ENCODE assay signal across 12 cellular contexts in the genomic region with DNA sequence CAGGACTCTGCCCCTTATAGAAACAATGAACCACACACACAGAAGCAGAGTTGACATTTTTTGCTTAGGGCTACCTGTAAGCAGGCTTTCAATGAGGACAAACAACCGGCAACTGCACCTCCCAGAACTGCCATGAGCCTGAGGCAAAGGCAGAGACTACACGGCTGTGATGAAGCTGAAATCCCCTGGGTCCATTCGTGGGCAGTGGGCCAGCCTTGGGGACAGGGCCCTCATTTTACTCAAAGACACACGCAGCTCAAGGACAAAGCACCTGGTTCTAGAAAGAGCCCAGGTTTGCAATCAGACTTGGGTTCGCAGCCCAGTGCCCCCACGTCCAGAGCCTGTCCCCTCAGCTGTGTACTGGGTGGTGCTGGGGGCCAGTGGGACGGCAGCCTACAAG. TPM values are rescaled to one million over a fixed set of nuclear protein-coding genes. Genes with fewer than 3 reads are reported as not detected.
DNase-seq lines count a peak whose midpoint lies in the region; ATAC-seq, FAIRE-seq and TF ChIP-seq lines count a peak whose summit lies in the region.
"Had no signal": no experiment of that assay in that cellular context is flagged by ENCODE, and none has a peak within 500 bp of the region (broad histone marks: within the 10 kb centered on the region; RNA-seq: fewer than 3 reads in every experiment).

No MANE protein-coding gene starts in this region.

- H2AK5ac ChIP-seq in IMR-90 (ENCODE audit: low read depth, low read length), result no peak overlapping the region
- H2AK5ac ChIP-seq in H1 (ENCODE audit: low read depth, low read length), result no peak overlapping the region

- H3K9me1 ChIP-seq in IMR-90 (ENCODE audit: insufficient read depth, low read length), result no peaks in the 10 kb centered on the region

- POLR2A ChIA-PET in IMR-90 (lab: Charles Lee; ENCODE audit: unreplicated experiment) (no interaction called here), H1 (lab: Charles Lee; ENCODE audit: partially characterized antibody) (interaction anchor here (1.5 kb wide), 1 partner anchor 14 kb away, joined by 3 read pairs; no protein-coding TSS in a partner anchor)

- H3K4me2 ChIP-seq in BLaER1, result peak overlapping the region; percentile 76
- H3K4me2 ChIP-seq in IMR-90 (ENCODE audit: low read depth, low read length), result no peak overlapping the region; the same call in 1 of the 2 replicates
- no peak overlapping the region for H3K4me2 ChIP-seq in H1 (ENCODE audit: insufficient read depth in 1 of 2, low read depth in 2 of 2, low read length in 2 of 2)
- no peak overlapping the region for H3K4me2 ChIP-seq in neural progenitor cell

- H3K56ac ChIP-seq in IMR-90 (ENCODE audit: extremely low read depth, insufficient read depth, low read length), result no peak overlapping the region
- H3K56ac ChIP-seq in H1 (replicated peaks; ENCODE audit: insufficient read length, low read depth, low read length), result no peak overlapping the region

- H3K79me2 ChIP-seq in H1 (ENCODE audit: control insufficient read depth in 1 of 2, insufficient read depth in 2 of 2, low read length in 2 of 2) (peaks cover 0 to 28% of the 10 kb centered on the region in 2 experiments; a peak in 2 of 4 replicates), neural progenitor cell (ENCODE audit: low read depth) (peaks cover 71% of the 10 kb centered on the region)

- peak overlapping the region; percentile 75; the same call in 1 of the 2 replicates for H2BK12ac ChIP-seq in H1 (ENCODE audit: low read depth, low read length)

- no peak for FAIRE-seq in H1 (lab: Jason Lieb, UNC)

- 0 out of 2 replicates have a peak, but pooled peaks cover 2% of the 10 kb centered on the region for H3K23me2 ChIP-seq in H1 (ENCODE audit: low read depth, low read length)

- peaks cover 11% of the 10 kb centered on the region for H3F3A ChIP-seq in neural progenitor cell (ENCODE audit: low read depth)

- H3K9me3 Mint-ChIP-seq in neural progenitor cell, result peaks cover 18% of the 10 kb centered on the region
- H3K9me3 Mint-ChIP-seq in activated T-cell treated with anti-CD3 and anti-CD28 coated beads, Interleukin-2, amount 50 U/mL, for 24 hours, result peaks cover 15% of the 10 kb centered on the region

- TF ChIP-seq EP300 in H1 (IDR thresholded peaks at IDR 0.05; ENCODE audit: borderline replicate concordance in 1 of 2, low read depth in 2 of 2, low read length in 2 of 2), result no peak

- H4K8ac ChIP-seq in IMR-90 (ENCODE audit: low read depth in 2 of 2, low read length in 2 of 2) (no peak overlapping the region), H1 (ENCODE audit: extremely low read depth, insufficient read depth, low read length) (no peak overlapping the region)

- TF ChIP-seq POLR2A in IMR-90 (IDR thresholded peaks at IDR 0.05; ENCODE audit: low read depth, low read length) (no peak), H1 (IDR thresholded peaks at IDR 0.05; ENCODE audit: control extremely low read depth in 1 of 2, low read depth in 2 of 2, low read length in 2 of 2) (no peak)

- H2AFZ ChIP-seq in IMR-90 (replicated peaks; ENCODE audit: low read length, poor library complexity), result no peak overlapping the region
- H2AFZ ChIP-seq in H1 (ENCODE audit: low read length), result no peak overlapping the region
- no peak overlapping the region for H2AFZ ChIP-seq in neural progenitor cell (replicated peaks)

- H3K36me3 Mint-ChIP-seq in neural progenitor cell, result peaks cover 6% of the 10 kb centered on the region
- H3K36me3 Mint-ChIP-seq in activated T-cell treated with anti-CD3 and anti-CD28 coated beads, Interleukin-2, amount 50 U/mL, for 24 hours (ENCODE audit: low read depth), result no peaks in the 10 kb centered on the region

- H3K4ac ChIP-seq in IMR-90 (ENCODE audit: low read depth, low read length), result no peak overlapping the region
- H3K4ac ChIP-seq in H1 (replicated peaks; ENCODE audit: insufficient read length, low read depth, low read length), result no peak overlapping the region

- H3K27me3 Mint-ChIP-seq in neural progenitor cell (ENCODE audit: insufficient read depth, low read depth), result peaks cover 2% of the 10 kb centered on the region
- peaks cover 18% of the 10 kb centered on the region for H3K27me3 Mint-ChIP-seq in activated T-cell treated with anti-CD3 and anti-CD28 coated beads, Interleukin-2, amount 50 U/mL, for 24 hours
- H3K27me3 Mint-ChIP-seq: activated naive CD8-positive, alpha-beta T cell treated with anti-CD3 and anti-CD28 coated beads for 36 hours had no signal

- CTCF ChIA-PET in IMR-90 (lab: Yijun Ruan, JAX) (no interaction called here), H1 (lab: Charles Lee; ENCODE audit: partially characterized antibody) (no interaction called here)

- peaks cover 21% of the 10 kb centered on the region for H3K9me3 ChIP-seq in BLaER1
- no peaks in the 10 kb centered on the region for H3K9me3 ChIP-seq in IMR-90 (ENCODE audit: control insufficient read depth, insufficient read depth, low read length)
- H3K9me3 ChIP-seq in H1 (ENCODE audit: insufficient read depth in 2 of 2, low read depth in 1 of 2, low read length in 1 of 2), result no peaks in the 10 kb centered on the region; a peak in 1 of 4 replicates
- no peaks in the 10 kb centered on the region for H3K9me3 ChIP-seq in neural progenitor cell (ENCODE audit: low read depth)

- no peaks in the 10 kb centered on the region for H3K27me3 ChIP-seq in BLaER1
- no peaks in the 10 kb centered on the region; the same call in 1 of the 2 replicates for H3K27me3 ChIP-seq in IMR-90 (ENCODE audit: control insufficient read depth, insufficient read depth, low read length)
- H3K27me3 ChIP-seq in H1 (replicated peaks in 1 of 4; ENCODE audit: control insufficient read depth in 3 of 4, extremely low read depth in 1 of 4, insufficient read depth in 3 of 4, low read length in 3 of 4), result no peaks in the 10 kb centered on the region
- no peaks in the 10 kb centered on the region for H3K27me3 ChIP-seq in neural progenitor cell

- no peak overlapping the region for H2BK15ac ChIP-seq in IMR-90 (ENCODE audit: low read depth, low read length)
- peak overlapping the region; percentile 40; the same call in 1 of the 2 replicates for H2BK15ac ChIP-seq in H1 (ENCODE audit: low read length)

- H3K27ac ChIP-seq in BLaER1 (0 out of 2 replicates have a peak overlapping the region, but pooled peaks have one; percentile 36), IMR-90 (ENCODE audit: insufficient read depth, low read length) (peak overlapping the region; percentile 66; the same call in 1 of the 2 replicates), H1 (ENCODE audit: low read depth, low read length) (no peak overlapping the region), neural progenitor cell (peak overlapping the region; percentile 37)

- no peak overlapping the region for H3K9ac ChIP-seq in BLaER1
- no peak overlapping the region for H3K9ac ChIP-seq in IMR-90 (ENCODE audit: low read depth, low read length)
- no peak overlapping the region for H3K9ac ChIP-seq in H1 (replicated peaks in 1 of 4; ENCODE audit: extremely low read depth in 1 of 4, low read depth in 3 of 4, low read length in 3 of 4)
- no peak overlapping the region for H3K9ac ChIP-seq in neural progenitor cell

- dilution Hi-C loops in IMR-90 (cut with HindIII; ENCODE audit: low sequenced_read_pairs, unreplicated experiment), result no loop called here

- no peak overlapping the region for H3K4me3 Mint-ChIP-seq in neural progenitor cell
- no peak overlapping the region for H3K4me3 Mint-ChIP-seq in activated T-cell treated with anti-CD3 and anti-CD28 coated beads, Interleukin-2, amount 50 U/mL, for 24 hours
- H3K4me3 Mint-ChIP-seq: activated naive CD8-positive, alpha-beta T cell treated with anti-CD3 and anti-CD28 coated beads for 36 hours; CD4-positive, alpha-beta memory T cell had no signal

- H2BK5ac ChIP-seq in IMR-90 (ENCODE audit: low read depth, low read length, poor library complexity, severe bottlenecking), result no peak overlapping the region
- no peak overlapping the region; the same call in 1 of the 2 replicates for H2BK5ac ChIP-seq in H1 (ENCODE audit: low read depth, low read length)

- H3K4me1 ChIP-seq in BLaER1 (peaks cover 61% of the 10 kb centered on the region), IMR-90 (ENCODE audit: control insufficient read depth, insufficient read depth, low read length) (peaks cover 8% of the 10 kb centered on the region; the same call in 1 of the 2 replicates), H1 (replicated peaks in 1 of 4; ENCODE audit: control insufficient read depth in 3 of 4, insufficient read depth in 4 of 4, low read length in 3 of 4) (peaks cover 0 to 9% (median 6%) of the 10 kb centered on the region in 4 experiments; a peak in 4 of 7 replicates), neural progenitor cell (peaks cover 21% of the 10 kb centered on the region)

- in situ Hi-C loops in IMR-90 (cut with MboI; ENCODE audit: low sequenced_read_pairs), result no loop called here

- H3K4me1 Mint-ChIP-seq in neural progenitor cell, result peaks cover 19% of the 10 kb centered on the region
- H3K4me1 Mint-ChIP-seq in activated T-cell treated with anti-CD3 and anti-CD28 coated beads, Interleukin-2, amount 50 U/mL, for 24 hours (ENCODE audit: low read depth), result no peaks in the 10 kb centered on the region

- no peak for TF ChIP-seq CTCF in IMR-90 (conservative IDR thresholded peaks at IDR 0.05; ENCODE audit: low read depth, low read length)
- no peak for TF ChIP-seq CTCF in H1 (IDR thresholded peaks at IDR 0.05; ENCODE audit: control extremely low read depth in 1 of 3, insufficient read depth in 1 of 3, low read depth in 1 of 3, low read length in 3 of 3)
- TF ChIP-seq CTCF in neural progenitor cell (IDR thresholded peaks at IDR 0.05), result no peak

- no peak for DNase-seq in IMR-90
- DNase-seq in H1 (ENCODE audit: low read depth in 1 of 2, low spot score in 2 of 2), result no peak
- no peak for DNase-seq in neural progenitor cell (ENCODE audit: low spot score)
- no peak for DNase-seq in NK-92 (lab: John Stamatoyannopoulos, UW; ENCODE audit: unreplicated experiment)
- no peak for DNase-seq in AG08396 (ENCODE audit: low spot score)
- no peak for DNase-seq in activated T-cell treated with anti-CD3 and anti-CD28 coated beads, Interleukin-2, amount 50 U/mL, for 24 hours
- DNase-seq in SW 1271 (lab: John Stamatoyannopoulos, UW), result no peak
- DNase-seq: activated naive CD8-positive, alpha-beta T cell treated with anti-CD3 and anti-CD28 coated beads for 36 hours; CD4-positive, alpha-beta memory T cell; SIG-M5 had no signal

- H3K18ac ChIP-seq in IMR-90 (ENCODE audit: low read depth, low read length) (no peak overlapping the region; the same call in 1 of the 2 replicates), H1 (ENCODE audit: extremely low read depth, low read length) (no peak overlapping the region; the same call in 1 of the 2 replicates)

- WGBS in IMR-90 (ENCODE audit: extremely low coverage in 2 of 2, insufficient read length in 1 of 2), 2 experiments, result 60% methylated on average over 2 of the region's 7 CpGs; no CpG with 5 or more reads in 1 of the 2 experiments
- whole genome bisulfite sequencing in H1 (ENCODE audit: extremely low coverage in 1 of 2, insufficient coverage in 1 of 2, insufficient read length in 1 of 2, insufficient replicate concordance in 2 of 2, low coverage in 1 of 2, low lambda C conversion rate in 2 of 2, missing lambda C conversion rate in 1 of 2), 2 experiments, result 82% methylated on average over 7 of the region's 7 CpGs; no CpG with 5 or more reads in 1 of the 2 experiments

- H3K36me3 ChIP-seq in BLaER1, result no peaks in the 10 kb centered on the region
- no peaks in the 10 kb centered on the region for H3K36me3 ChIP-seq in IMR-90 (ENCODE audit: control insufficient read depth, insufficient read depth, low read length)
- no peaks in the 10 kb centered on the region for H3K36me3 ChIP-seq in H1 (ENCODE audit: control insufficient read depth in 2 of 4, insufficient read depth in 4 of 4, low read length in 3 of 4)
- no peaks in the 10 kb centered on the region for H3K36me3 ChIP-seq in neural progenitor cell

- no peak overlapping the region for H2AK9ac ChIP-seq in IMR-90 (replicated peaks; ENCODE audit: low read depth, low read length, poor library complexity)

- H4K5ac ChIP-seq in IMR-90 (ENCODE audit: low read depth, low read length) (no peak overlapping the region), H1 (ENCODE audit: insufficient read length, low read depth, low read length) (no peak overlapping the region)

- H3K79me1 ChIP-seq in IMR-90 (ENCODE audit: low read depth in 1 of 2, low read length in 2 of 2), result no peaks in the 10 kb centered on the region
- H3K79me1 ChIP-seq in H1 (ENCODE audit: low read depth, low read length), result peaks cover 10% of the 10 kb centered on the region

- H4K91ac ChIP-seq in IMR-90 (ENCODE audit: insufficient read depth, low read depth, low read length) (no peak overlapping the region), H1 (replicated peaks; ENCODE audit: insufficient read length, low read length) (peak overlapping the region; percentile 62)

- H3K27ac Mint-ChIP-seq in neural progenitor cell, result no peak overlapping the region
- H3K27ac Mint-ChIP-seq in activated T-cell treated with anti-CD3 and anti-CD28 coated beads, Interleukin-2, amount 50 U/mL, for 24 hours, result no peak overlapping the region
- H3K27ac Mint-ChIP-seq: activated naive CD8-positive, alpha-beta T cell treated with anti-CD3 and anti-CD28 coated beads for 36 hours had no signal

- ATAC-seq in IMR-90 (ENCODE audit: low read depth), result no peak

- H3K23ac ChIP-seq in IMR-90 (ENCODE audit: low read depth, low read length), result no peak overlapping the region
- H3K23ac ChIP-seq in H1 (ENCODE audit: insufficient read length), result no peak overlapping the region

- intact Hi-C loops in IMR-90 (cut with micrococcal nuclease), result no loop called here

- H4K20me1 ChIP-seq in BLaER1, result no peaks in the 10 kb centered on the region
- H4K20me1 ChIP-seq in IMR-90 (ENCODE audit: insufficient read depth, low read length), result no peaks in the 10 kb centered on the region
- H4K20me1 ChIP-seq in H1 (replicated peaks in 1 of 2; ENCODE audit: control insufficient read depth in 1 of 2, insufficient read depth in 2 of 2, low read length in 2 of 2), result no peaks in the 10 kb centered on the region
- no peaks in the 10 kb centered on the region for H4K20me1 ChIP-seq in neural progenitor cell (ENCODE audit: low read depth)

- H3K4me3 ChIP-seq in BLaER1 (no peak overlapping the region), IMR-90 (ENCODE audit: insufficient read depth, low read depth, low read length) (no peak overlapping the region), H1 (ENCODE audit: extremely low read depth in 1 of 4, insufficient read depth in 2 of 4, low read depth in 3 of 4, low read length in 4 of 4) (no peak overlapping the region), neural progenitor cell (no peak overlapping the region)
- H3K4me3 ChIP-seq: mucosa of descending colon had no signal

- no TSS peak for BruUV-seq in IMR-90 (replicated peaks; lab: Mats Ljungman, UMichigan)

- H3K14ac ChIP-seq in IMR-90 (replicated peaks; ENCODE audit: low read depth, low read length), result no peak overlapping the region
- no peak overlapping the region for H3K14ac ChIP-seq in H1 (ENCODE audit: insufficient read length)

- no peak overlapping the region for H2BK20ac ChIP-seq in IMR-90 (ENCODE audit: low read depth, low read length)
- no peak overlapping the region; the same call in 1 of the 2 replicates for H2BK20ac ChIP-seq in H1 (ENCODE audit: low read length)

- TF ChIP-seq RAD21 in IMR-90 (IDR thresholded peaks at IDR 0.05; ENCODE audit: low read length), result no peak
- TF ChIP-seq RAD21 in H1 (IDR thresholded peaks at IDR 0.05 in 1 of 2, conservative IDR thresholded peaks at IDR 0.05 in 1 of 2; ENCODE audit: low read depth in 2 of 2, low read length in 2 of 2), result no peak

- H2BK120ac ChIP-seq in IMR-90 (ENCODE audit: low read depth, low read length) (no peak overlapping the region), H1 (replicated peaks; ENCODE audit: low read depth, low read length) (peak overlapping the region; percentile 57)

RNA-seq across cellular contexts. Expression of a gene that starts 18.0 kb away (rescaled TPM):
- total RNA-seq in IMR-90 (2012; rRNA removed) (0.18 and 0.56 TPM in 2 replicates), neural progenitor cell (ENCODE audit: low replicate concordance) (8.6 and 10.1 TPM in 2 replicates)
- polyA plus RNA-seq in IMR-90 (2012; rRNA removed) (0.56 and 0.99 TPM in 2 replicates), H1 (2011; rRNA removed) (9.3 and 10.1 TPM in 2 replicates)
- polyA plus RNA-seq in IMR-90 (2012; cell fraction: cytosol; rRNA removed), result 0.04 and 0.45 TPM in 2 replicates
- 0.13 and 1.2 TPM in 2 replicates for polyA plus RNA-seq in IMR-90 (2012; cell fraction: nucleus; rRNA removed; ENCODE audit: low replicate concordance)
- total RNA-seq in H1 (2021; fragmentation: NEBNext Ultra II Directional; extraction: Animal tissue kit (Norgen Biotek cat#: 25700)), result 35.2 and 35.3 TPM in 2 replicates
- polyA plus RNA-seq in H1 (2011; cell fraction: cytosol; rRNA removed), result 9.7 TPM
- 13.4 TPM for polyA plus RNA-seq in H1 (2011; cell fraction: nucleus; rRNA removed)
- polyA plus RNA-seq in H1 (2012, experiment 1 of 2), result 21.5 to 31.3 TPM (median 28.3 TPM) in 4 replicates
- 15.9 TPM for polyA plus RNA-seq in H1 (2012, experiment 2 of 2)
- polyA plus RNA-seq in H1 (2013, experiment 1 of 2), result 20.3 TPM
- polyA plus RNA-seq in H1 (2013, experiment 2 of 2), result 27.1 TPM
- polyA minus RNA-seq in H1 (2011; rRNA and poly(A)+ RNA removed), result 24.5 and 32.5 TPM in 2 replicates
- polyA minus RNA-seq in H1 (2011; cell fraction: cytosol; rRNA and poly(A)+ RNA removed), result 16.4 TPM
- polyA minus RNA-seq in H1 (2011; cell fraction: nucleus; rRNA and poly(A)+ RNA removed), result 13.8 TPM
